ENCODE assay signal across 8 cellular contexts in the genomic region with DNA sequence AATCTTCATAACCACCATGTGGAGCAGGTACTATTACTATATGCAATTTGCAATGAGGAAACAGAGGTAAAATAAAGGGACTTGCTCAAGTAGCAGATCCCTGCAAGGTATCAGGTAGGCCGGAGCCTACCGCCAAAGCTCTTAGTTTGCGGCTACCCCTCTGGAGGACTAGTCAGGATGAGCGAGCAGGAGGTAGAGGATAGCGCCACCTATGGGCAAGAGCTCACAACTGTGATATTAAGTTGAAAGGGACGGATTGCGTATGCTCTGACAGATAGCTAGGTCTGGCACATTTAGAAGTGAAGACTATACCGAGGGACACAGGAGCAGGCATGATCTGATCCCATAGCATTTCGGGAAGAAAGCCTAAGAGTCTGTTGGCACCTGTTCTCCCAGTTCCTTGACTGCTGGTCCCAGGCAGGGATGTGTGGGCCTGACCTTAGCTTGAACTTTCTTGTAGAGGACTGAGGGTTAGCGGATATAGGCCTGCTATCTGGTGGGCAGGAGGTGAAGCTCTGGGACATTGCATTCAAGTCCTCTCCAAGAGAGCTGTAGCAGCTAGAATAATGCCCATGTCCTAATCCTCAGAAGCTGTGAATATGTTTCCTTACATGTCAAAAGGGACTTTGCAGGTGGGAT. TPM values are rescaled to one million over a fixed set of nuclear protein-coding genes. Genes with fewer than 3 reads are reported as not detected.
DNase-seq lines count a peak whose midpoint lies in the region; ATAC-seq, FAIRE-seq and TF ChIP-seq lines count a peak whose summit lies in the region.

No MANE protein-coding gene starts in this region.

- intact Hi-C loops in endothelial cell of umbilical vein (cut with micrococcal nuclease): loop anchor here (1.0 to 10.0 kb wide), 5 partner anchors 147 to 594 kb away; no protein-coding TSS in a partner anchor
- intact Hi-C loops in activated T-helper 1 cell treated with anti-CD3 and anti-CD28 coated beads, Interleukin-12 subunit alpha, Interleukin-12 subunit beta, Interleukin-2, Interleukin-4 antibody, amounts not matched to agents 30 ng/mL and 10 ng/mL and 1 ng/mL, durations not matched to agents 14 hours and 24 hours and 36 hours (cut with micrococcal nuclease): loop anchor here (1.0 kb wide), 1 partner anchor 171 kb away; no protein-coding TSS in a partner anchor

- no peak for TF ChIP-seq POLR2A in A549 (IDR thresholded peaks at IDR 0.05; ENCODE audit: low read length)
- no peak for TF ChIP-seq POLR2A in endothelial cell of umbilical vein (IDR thresholded peaks at IDR 0.05; ENCODE audit: low read depth, low read length)

- TF ChIP-seq CTCF in A549 (IDR thresholded peaks at IDR 0.05) (0 out of 3 replicates have a peak, but pooled peaks have one; percentile 14), GM10248 (IDR thresholded peaks at IDR 0.05; ENCODE audit: control extremely low read depth, extremely low read depth, low read depth, missing control alignments) (peak; percentile 62), RWPE1 (conservative IDR thresholded peaks at IDR 0.05; ENCODE audit: low read depth) (0 out of 2 replicates have a peak, but pooled peaks have one; percentile 2), endothelial cell of umbilical vein (IDR thresholded peaks at IDR 0.05; ENCODE audit: extremely low read depth in 1 of 2, insufficient read depth in 1 of 2, low read depth in 1 of 2, low read length in 2 of 2) (peak; percentile 67 to 73)

- no peak overlapping the region for H3K27ac Mint-ChIP-seq in activated T-helper 1 cell treated with anti-CD3 and anti-CD28 coated beads, Interleukin-12 subunit alpha, Interleukin-12 subunit beta, Interleukin-2, Interleukin-4 antibody, amounts not matched to agents 30 ng/mL and 10 ng/mL and 1 ng/mL, durations not matched to agents 14 hours and 24 hours and 36 hours

- H3K27ac ChIP-seq in A549 (no peak overlapping the region), RWPE1 (no peak overlapping the region), endothelial cell of umbilical vein (ENCODE audit: insufficient read depth, low read depth, low read length) (no peak overlapping the region)

- no peaks in the 10 kb centered on the region for H3K9me1 ChIP-seq in endothelial cell of umbilical vein (replicated peaks; ENCODE audit: control insufficient read depth, extremely low read depth, insufficient read depth, low read length)

- no peak overlapping the region for H2AFZ ChIP-seq in endothelial cell of umbilical vein (ENCODE audit: low read depth, low read length)

- CTCF ChIA-PET in A549 (lab: Yijun Ruan, JAX) (interaction anchor here (0.6 to 1.7 kb wide), 9 partner anchors 9 to 126 kb away, joined by 3 to 5 read pairs (median 3); no protein-coding TSS in a partner anchor), GM10248 (lab: Yijun Ruan, JAX) (interaction anchor here (0.6 to 3.7 kb wide), 39 partner anchors 8 to 768 kb away, joined by 3 to 29 read pairs (median 4); partner anchors contain the start of genes DEPDC4, SCYL2 and SLC17A8), RWPE1 (lab: Yijun Ruan, JAX) (interaction anchor here (0.6 to 1.2 kb wide), 5 partner anchors 19 to 1261 kb away, joined by 3 read pairs; no protein-coding TSS in a partner anchor), endothelial cell of umbilical vein (lab: Charles Lee) (interaction anchor here (0.6 to 3.1 kb wide), 78 partner anchors 9 to 1449 kb away, joined by 3 to 172 read pairs (median 4); partner anchors contain the start of genes ACTR6, DEPDC4, GAS2L3 and SCYL2)

- no TSS peak for BruUV-seq in endothelial cell of umbilical vein (replicated peaks; lab: Mats Ljungman, UMichigan)

- peak in 1 of 2 experiments; percentile 58 for DNase-seq in A549 (ENCODE audit: low read depth in 1 of 2, low spot score in 1 of 2)
- DNase-seq in GM10248 (ENCODE audit: extremely low spot score): peak; percentile 32
- DNase-seq in RWPE1 (ENCODE audit: low spot score): peak; percentile 13
- peak; percentile 48 for DNase-seq in endothelial cell of umbilical vein (ENCODE audit: low read depth, low spot score)
- DNase-seq in stimulated activated CD4-positive, alpha-beta T cell treated with anti-CD3 and anti-CD28 coated beads, Interleukin-2, amount 100 ng/mL, for 48 hours: peak; percentile 35 to 39
- no peak for DNase-seq in activated T-helper 1 cell treated with anti-CD3 and anti-CD28 coated beads, Interleukin-12 subunit alpha, Interleukin-12 subunit beta, Interleukin-2, Interleukin-4 antibody, amounts not matched to agents 30 ng/mL and 10 ng/mL and 1 ng/mL, durations not matched to agents 14 hours and 24 hours and 36 hours (ENCODE audit: low spot score)

- TF ChIP-seq RAD21 in A549 (conservative IDR thresholded peaks at IDR 0.05 in 1 of 2, IDR thresholded peaks at IDR 0.05 in 1 of 2): peak in 1 of 2 experiments; percentile 36; a peak in 1 of 5 replicates

- H3K27me3 ChIP-seq in endothelial cell of umbilical vein (ENCODE audit: control insufficient read depth in 2 of 2, insufficient read depth in 2 of 2, low read length in 2 of 2): no peaks in the 10 kb centered on the region

- H3K9ac ChIP-seq in endothelial cell of umbilical vein (replicated peaks; ENCODE audit: extremely low read depth, insufficient read depth, low read length): no peak overlapping the region

- no peaks in the 10 kb centered on the region for H3K36me3 Mint-ChIP-seq in activated T-helper 1 cell treated with anti-CD3 and anti-CD28 coated beads, Interleukin-12 subunit alpha, Interleukin-12 subunit beta, Interleukin-2, Interleukin-4 antibody, amounts not matched to agents 30 ng/mL and 10 ng/mL and 1 ng/mL, durations not matched to agents 14 hours and 24 hours and 36 hours (ENCODE audit: low read depth)

- H3K4me1 ChIP-seq in A549: peaks cover 23% of the 10 kb centered on the region
- no peaks in the 10 kb centered on the region for H3K4me1 ChIP-seq in endothelial cell of umbilical vein (ENCODE audit: control insufficient read depth, extremely low read depth, insufficient read depth, low read length)

- no peak for TF ChIP-seq EP300 in A549 (IDR thresholded peaks at IDR 0.05)

- no peaks in the 10 kb centered on the region for H3K4me1 Mint-ChIP-seq in activated T-helper 1 cell treated with anti-CD3 and anti-CD28 coated beads, Interleukin-12 subunit alpha, Interleukin-12 subunit beta, Interleukin-2, Interleukin-4 antibody, amounts not matched to agents 30 ng/mL and 10 ng/mL and 1 ng/mL, durations not matched to agents 14 hours and 24 hours and 36 hours (ENCODE audit: low read depth)

- POLR2A ChIA-PET in A549 (lab: Yijun Ruan, JAX) (no interaction called here), GM10248 (lab: Yijun Ruan, JAX) (no interaction called here), RWPE1 (lab: Yijun Ruan, JAX; ENCODE audit: low non-redundant PET) (interaction anchor here (0.5 kb wide), 1 partner anchor 121 kb away, joined by 5 read pairs; no protein-coding TSS in a partner anchor), endothelial cell of umbilical vein (lab: Charles Lee) (no interaction called here)

- ATAC-seq in A549 (peak in 1 of 2 experiments; percentile 76; a peak in 3 of 6 replicates), HG03060 (IDR thresholded peaks at IDR 0.05; ENCODE audit: low read depth, unreplicated experiment) (peak; percentile 88), HG03196 (IDR thresholded peaks at IDR 0.05; ENCODE audit: unreplicated experiment) (no peak)

- H4K20me1 ChIP-seq in endothelial cell of umbilical vein (replicated peaks; ENCODE audit: control insufficient read depth, extremely low read depth, insufficient read depth, low read length): no peaks in the 10 kb centered on the region

- 68% methylated on average over 10 of the region's 10 CpGs for WGBS in A549 (ENCODE audit: missing lambda C conversion rate)

- H3K9me3 Mint-ChIP-seq in activated T-helper 1 cell treated with anti-CD3 and anti-CD28 coated beads, Interleukin-12 subunit alpha, Interleukin-12 subunit beta, Interleukin-2, Interleukin-4 antibody, amounts not matched to agents 30 ng/mL and 10 ng/mL and 1 ng/mL, durations not matched to agents 14 hours and 24 hours and 36 hours: no peaks in the 10 kb centered on the region

- H3K27me3 Mint-ChIP-seq in activated T-helper 1 cell treated with anti-CD3 and anti-CD28 coated beads, Interleukin-12 subunit alpha, Interleukin-12 subunit beta, Interleukin-2, Interleukin-4 antibody, amounts not matched to agents 30 ng/mL and 10 ng/mL and 1 ng/mL, durations not matched to agents 14 hours and 24 hours and 36 hours (ENCODE audit: insufficient read depth): peaks cover 6% of the 10 kb centered on the region

- H3K79me2 ChIP-seq in endothelial cell of umbilical vein (ENCODE audit: control insufficient read depth, insufficient read depth, low read length): no peaks in the 10 kb centered on the region

- no peak overlapping the region for H3K4me3 ChIP-seq in A549
- H3K4me3 ChIP-seq in endothelial cell of umbilical vein (replicated peaks in 1 of 3; ENCODE audit: insufficient read depth in 1 of 3, low read depth in 1 of 3, low read length in 3 of 3): no peak overlapping the region

- H3K4me3 Mint-ChIP-seq in activated T-helper 1 cell treated with anti-CD3 and anti-CD28 coated beads, Interleukin-12 subunit alpha, Interleukin-12 subunit beta, Interleukin-2, Interleukin-4 antibody, amounts not matched to agents 30 ng/mL and 10 ng/mL and 1 ng/mL, durations not matched to agents 14 hours and 24 hours and 36 hours: no peak overlapping the region

- H3K9me3 ChIP-seq in A549 (no peaks in the 10 kb centered on the region), endothelial cell of umbilical vein (replicated peaks; ENCODE audit: control insufficient read depth, insufficient read depth, low read length) (no peaks in the 10 kb centered on the region)

- dilution Hi-C loops in endothelial cell of umbilical vein (cut with MboI; ENCODE audit: extremely low pct_ligation_motif_present, low sequenced_read_pairs): no loop called here

- H3K4me2 ChIP-seq in A549 (no peak overlapping the region), endothelial cell of umbilical vein (ENCODE audit: insufficient read depth, low read length) (no peak overlapping the region)

- H3K36me3 ChIP-seq in endothelial cell of umbilical vein (ENCODE audit: control insufficient read depth in 2 of 2, extremely low read depth in 1 of 2, insufficient read depth in 2 of 2, low read length in 2 of 2): no peaks in the 10 kb centered on the region

- no peak for FAIRE-seq in A549 (lab: Jason Lieb, UNC)
- FAIRE-seq in endothelial cell of umbilical vein (lab: Jason Lieb, UNC): peak; percentile 75

RNA-seq across cellular contexts. Expression of gene SLC17A8, which starts 48.0 kb away (rescaled TPM):
- polyA plus RNA-seq in A549 (2011; rRNA removed) (0.04 and 0.05 TPM in 2 replicates), A549 (2017; fragmentation: RNase III; extraction: RNeasy Plus Mini Kit Qiagen cat#74134 plus additional on column Dnase treatment) (0.03 TPM in 2 of 3 replicates, not detected in the other), endothelial cell of umbilical vein (not detected in 2 replicates)
- polyA plus RNA-seq in A549 (2012; cell fraction: cytosol; rRNA removed): not detected in 2 replicates
- not detected in 2 replicates for polyA plus RNA-seq in A549 (2012; cell fraction: nucleus; rRNA removed)
- 0.58 TPM in 1 of 2 replicates, not detected in the other for polyA minus RNA-seq in A549 (2011; rRNA and poly(A)+ RNA removed)
- not detected in 2 replicates for total RNA-seq in endothelial cell of umbilical vein
- polyA plus RNA-seq in endothelial cell of umbilical vein (2011; cell fraction: cytosol; rRNA removed): not detected in 2 replicates
- not detected in 2 replicates for polyA plus RNA-seq in endothelial cell of umbilical vein (2011; cell fraction: nucleus; rRNA removed)
- not detected in 2 replicates for polyA plus RNA-seq in endothelial cell of umbilical vein (2012)
- not detected in 2 replicates for polyA minus RNA-seq in endothelial cell of umbilical vein
- polyA minus RNA-seq in endothelial cell of umbilical vein (2011; cell fraction: cytosol; rRNA and poly(A)+ RNA removed): not detected
- polyA minus RNA-seq in endothelial cell of umbilical vein (2011; cell fraction: nucleus; rRNA and poly(A)+ RNA removed): not detected in 2 replicates
- not detected in 2 replicates for total RNA-seq in activated T-helper 1 cell treated with anti-CD3 and anti-CD28 coated beads, Interleukin-12 subunit alpha, Interleukin-12 subunit beta, Interleukin-2, Interleukin-4 antibody, amounts not matched to agents 30 ng/mL and 10 ng/mL and 1 ng/mL, durations not matched to agents 14 hours and 24 hours and 36 hours

Comparison
In these comparisons a context has a peak if more than half of its experiments do, and no peak if none do; other contexts are left out.
1. CTCF ChIP-seq: peak in every context shown above with its lines; median percentile 70 in endothelial cell of umbilical vein; 62 in GM10248; 14 in A549; 2 in RWPE1.